In the genomic region with DNA sequence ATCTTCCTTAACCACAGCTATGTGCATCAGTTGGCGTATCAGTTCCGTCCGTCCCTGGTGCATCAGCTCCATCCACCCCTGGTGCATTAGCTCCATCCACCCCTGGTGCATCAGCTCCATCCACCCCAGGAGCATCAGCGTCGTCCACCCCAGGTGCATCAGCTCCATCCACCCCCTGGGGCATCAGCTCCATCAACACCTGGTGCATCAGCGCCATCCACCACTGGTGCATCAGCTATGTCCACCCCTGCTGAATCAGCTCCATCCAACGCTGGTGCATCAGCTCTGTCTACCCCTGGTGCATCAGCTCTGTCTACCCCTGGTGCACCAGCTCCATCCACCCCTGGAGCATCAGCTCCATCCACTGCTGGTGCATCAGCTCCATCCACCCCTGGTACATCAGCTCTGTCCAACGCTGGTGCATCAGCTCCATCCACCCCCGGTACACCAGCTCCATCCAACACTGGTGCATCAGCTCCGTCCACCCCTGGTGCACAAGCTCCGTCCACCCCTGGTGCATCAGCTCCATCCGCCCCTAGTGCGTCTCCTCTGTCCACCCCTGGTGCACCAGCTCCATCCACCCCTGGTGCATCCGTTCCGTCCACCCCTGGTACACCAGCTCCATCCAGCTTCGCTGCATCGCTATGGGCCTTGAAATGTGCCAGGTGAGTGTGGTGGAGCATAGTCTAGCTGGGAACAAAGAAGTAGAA, we compare ENCODE assay signal across 23 cellular contexts.
A peak's percentile ranks its signal among the peaks of the same experiment; 100 is the strongest.
DNase-seq lines count a peak whose midpoint lies in the region; ATAC-seq, FAIRE-seq and TF ChIP-seq lines count a peak whose summit lies in the region.
"Had no signal": no experiment of that assay in that cellular context is flagged by ENCODE, and none has a peak within 500 bp of the region (broad histone marks: within the 10 kb centered on the region; RNA-seq: fewer than 3 reads in every experiment).

No MANE protein-coding gene starts in this region.

- no peak overlapping the region for H2AFZ ChIP-seq in K562 (ENCODE audit: low read depth, low read length)
- H2AFZ ChIP-seq: GM23338 had no signal

- peaks cover 2% of the 10 kb centered on the region for H3K36me3 Mint-ChIP-seq in chondrocyte (ENCODE audit: low read depth)
- H3K36me3 Mint-ChIP-seq: CD4-positive, CD25-positive, alpha-beta regulatory T cell; CD8-positive, alpha-beta memory T cell had no signal

- H3K9me3 Mint-ChIP-seq in chondrocyte (ENCODE audit: low read depth) = no peaks in the 10 kb centered on the region
- H3K9me3 Mint-ChIP-seq: GM23338, H9 had no signal

- H3K4me1 Mint-ChIP-seq in chondrocyte (ENCODE audit: low read depth) = no peaks in the 10 kb centered on the region

- in situ Hi-C loops in K562 (cut with MboI) = no loop called here

- CTCF ChIA-PET in K562 (lab: Yijun Ruan, JAX; ENCODE audit: low intra/inter-chr PET ratio) = no interaction called here

- POLR2A ChIA-PET in K562 (lab: Yijun Ruan, JAX) = interaction anchor here (0.6 to 0.7 kb wide), 2 partner anchors 14 to 359 kb away, joined by 3 to 4 read pairs; no protein-coding TSS in a partner anchor

- H3K4me3 Mint-ChIP-seq in chondrocyte (ENCODE audit: unreplicated experiment) = no peak overlapping the region
- H3K4me3 Mint-ChIP-seq: CD4-positive, CD25-positive, alpha-beta regulatory T cell; CD8-positive, alpha-beta memory T cell; GM23338; H9 had no signal

- no peak overlapping the region for H3K4me2 ChIP-seq in K562 (ENCODE audit: insufficient read depth, low read length)
- H3K4me2 ChIP-seq: GM23338 had no signal

- H3K9me3 ChIP-seq in K562 (replicated peaks; ENCODE audit: control insufficient read depth, insufficient read depth, low read depth, low read length) = no peaks in the 10 kb centered on the region; the same call in 1 of the 2 replicates
- H3K9me3 ChIP-seq: BE2C had no signal

- intact Hi-C loops in K562 (cut with micrococcal nuclease) (no loop called here), posterior vena cava (cut with DNase I) (no loop called here)

- no TSS peak for BruUV-seq in K562 (replicated peaks; lab: Mats Ljungman, UMichigan)

- H3K4me1 ChIP-seq in K562 (replicated peaks in 1 of 2; ENCODE audit: control insufficient read depth in 2 of 2, insufficient read depth in 2 of 2, low read length in 2 of 2) = peaks cover 0 to 14% of the 10 kb centered on the region in 2 experiments; a peak in 3 of 5 replicates

- no peak for TF ChIP-seq POLR2A in K562 (conservative IDR thresholded peaks at IDR 0.05)

- no peak for TF ChIP-seq RAD21 in K562 (CRISPR knock-in tag; conservative IDR thresholded peaks at IDR 0.05 in 1 of 2, IDR thresholded peaks at IDR 0.05 in 1 of 2)

- H3K27me3 Mint-ChIP-seq in chondrocyte (ENCODE audit: low read depth) = peaks cover 59% of the 10 kb centered on the region

- TF ChIP-seq CTCF in K562 (IDR thresholded peaks at IDR 0.05 in 2 of 3, conservative IDR thresholded peaks at IDR 0.05 in 1 of 3; ENCODE audit: insufficient read depth in 2 of 3, low read depth in 1 of 3, low read length in 3 of 3) (no peak), chondrocyte (IDR thresholded peaks at IDR 0.05) (no peak)

- no peaks in the 10 kb centered on the region for H3K79me2 ChIP-seq in K562 (ENCODE audit: control insufficient read depth, insufficient read depth, low read length)

- H3K9ac ChIP-seq in K562 (ENCODE audit: insufficient read depth in 1 of 2, low read depth in 2 of 2, low read length in 2 of 2) = no peak overlapping the region

- H3K27me3 ChIP-seq in K562 (ENCODE audit: control insufficient read depth in 2 of 2, insufficient read depth in 2 of 2, low read length in 2 of 2) = peaks cover 67 to 91% of the 10 kb centered on the region in 2 experiments
- H3K27me3 ChIP-seq: BE2C had no signal

- FAIRE-seq in K562 (lab: Jason Lieb, UNC) = no peak
- FAIRE-seq: A204.1, GM12878 had no signal

- WGBS in K562 (ENCODE audit: insufficient coverage, low coverage, missing lambda C conversion rate) = under 1% methylated on average over 17 of the region's 17 CpGs

- no peak overlapping the region for H3K27ac ChIP-seq in K562 (ENCODE audit: extremely low read depth, low read depth, low read length)
- H3K27ac ChIP-seq: HL-60 had no signal

- H3K4me3 ChIP-seq in K562 = no peak overlapping the region
- H3K4me3 ChIP-seq: GM12878, GM23338 had no signal

- H3K27ac Mint-ChIP-seq in chondrocyte (ENCODE audit: unreplicated experiment) = no peak overlapping the region
- H3K27ac Mint-ChIP-seq: CD4-positive, CD25-positive, alpha-beta regulatory T cell; GM23338 had no signal

- DNase-seq in K562 (ENCODE audit: extremely low read depth in 1 of 4, low spot score in 3 of 4) = no peak
- peak; percentile 79 for DNase-seq in chondrocyte (ENCODE audit: low spot score)
- DNase-seq in posterior vena cava (ENCODE audit: low spot score) = peak; percentile 69
- no peak for DNase-seq in stimulated activated naive CD4-positive, alpha-beta T cell (lab: John Stamatoyannopoulos, UW)
- DNase-seq: ACHN; BE2C; C1 segment of cervical spinal cord; CD4-positive, CD25-positive, alpha-beta regulatory T cell; CD8-positive, alpha-beta memory T cell; COR-L47; DMS 273 treated with DMSO at 0.1 percent for 48 hours; DMS53; DND-41; EL; H9; IMR-90; KBM-7 had no signal

- H3K36me3 ChIP-seq in K562 (ENCODE audit: control insufficient read depth, insufficient read depth, low read length) = no peaks in the 10 kb centered on the region
- H3K36me3 ChIP-seq: BE2C had no signal

- no peak for TF ChIP-seq EP300 in K562 (IDR thresholded peaks at IDR 0.05; ENCODE audit: low read length)

- ATAC-seq in K562 = no peak
- ATAC-seq in GM21526 (IDR thresholded peaks at IDR 0.05; ENCODE audit: low FRiP score, unreplicated experiment) = no peak
- ATAC-seq in HG02840 (IDR thresholded peaks at IDR 0.05; ENCODE audit: low FRiP score, unreplicated experiment) = no peak
- ATAC-seq: GM12878, GM23338 had no signal

- peaks cover 26% of the 10 kb centered on the region for H4K20me1 ChIP-seq in K562 (replicated peaks; ENCODE audit: control insufficient read depth, insufficient read depth, low read length)

- no peaks in the 10 kb centered on the region for H3K9me1 ChIP-seq in K562 (ENCODE audit: control insufficient read depth, insufficient read depth, low read length)

TF ChIP-seq in K562, 482 proteins besides CTCF, POLR2A, EP300 and RAD21:
- peak; percentile 34; the same call in 1 of the 2 replicates for TF ChIP-seq CTBP1 (IDR thresholded peaks at IDR 0.05; ENCODE audit: borderline replicate concordance)
- TF ChIP-seq, protein P1, sequence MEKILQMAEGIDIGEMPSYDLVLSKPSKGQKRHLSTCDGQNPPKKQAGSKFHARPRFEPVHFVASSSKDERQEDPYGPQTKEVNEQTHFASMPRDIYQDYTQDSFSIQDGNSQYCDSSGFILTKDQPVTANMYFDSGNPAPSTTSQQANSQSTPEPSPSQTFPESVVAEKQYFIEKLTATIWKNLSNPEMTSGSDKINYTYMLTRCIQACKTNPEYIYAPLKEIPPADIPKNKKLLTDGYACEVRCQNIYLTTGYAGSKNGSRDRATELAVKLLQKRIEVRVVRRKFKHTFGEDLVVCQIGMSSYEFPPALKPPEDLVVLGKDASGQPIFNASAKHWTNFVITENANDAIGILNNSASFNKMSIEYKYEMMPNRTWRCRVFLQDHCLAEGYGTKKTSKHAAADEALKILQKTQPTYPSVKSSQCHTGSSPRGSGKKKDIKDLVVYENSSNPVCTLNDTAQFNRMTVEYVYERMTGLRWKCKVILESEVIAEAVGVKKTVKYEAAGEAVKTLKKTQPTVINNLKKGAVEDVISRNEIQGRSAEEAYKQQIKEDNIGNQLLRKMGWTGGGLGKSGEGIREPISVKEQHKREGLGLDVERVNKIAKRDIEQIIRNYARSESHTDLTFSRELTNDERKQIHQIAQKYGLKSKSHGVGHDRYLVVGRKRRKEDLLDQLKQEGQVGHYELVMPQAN (IDR thresholded peaks at IDR 0.05; ENCODE audit: borderline replicate concordance) = no peak

Comparison
In these comparisons a context has a peak if more than half of its experiments do, and no peak if none do; other contexts are left out.
1. DNase-seq: peak in chondrocyte (single experiment) and posterior vena cava (single experiment); none in K562 (0 of 4) and stimulated activated naive CD4-positive, alpha-beta T cell (0 of 6).